17 cellular contexts compared by ENCODE assay signal in the genomic region with DNA sequence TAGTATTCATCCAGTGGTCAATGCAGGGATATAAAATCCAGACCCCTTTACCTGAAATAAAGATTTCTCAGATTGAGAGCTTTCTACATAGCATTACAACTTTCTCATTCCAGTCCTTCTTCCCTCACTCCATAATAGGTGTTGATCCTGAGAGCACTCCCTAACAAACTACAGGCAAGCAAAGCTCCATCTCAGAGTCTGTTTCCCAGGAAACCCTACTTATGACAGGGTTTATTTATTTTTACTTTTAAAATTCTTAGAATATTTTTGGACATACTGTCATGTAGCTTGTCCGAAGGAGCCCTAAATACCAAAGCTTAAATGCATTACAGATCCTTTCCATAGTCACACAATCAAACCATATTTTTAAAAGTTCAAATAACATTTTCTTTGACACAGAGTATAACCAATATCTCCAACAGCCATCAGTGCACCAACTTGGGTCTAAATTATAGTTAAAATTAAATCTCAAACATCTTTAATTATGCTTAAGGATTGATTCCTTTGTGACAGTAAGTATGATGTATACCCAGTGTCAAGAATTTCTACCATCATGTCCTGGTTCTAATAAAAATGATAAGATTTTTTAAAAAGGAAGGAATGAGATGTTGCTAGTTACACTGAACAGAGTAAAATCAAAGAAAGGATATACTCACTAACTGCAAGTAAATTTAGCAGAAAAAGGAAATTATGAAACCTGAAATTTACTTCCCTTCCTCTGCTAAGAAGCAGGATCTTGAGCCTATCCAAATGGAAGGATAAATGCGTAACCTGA.
"Had no signal": no experiment of that assay in that cellular context is flagged by ENCODE, and none has a peak within 500 bp of the region (broad histone marks: within the 10 kb centered on the region; RNA-seq: fewer than 3 reads in every experiment).

No MANE protein-coding gene starts in this region.

- H3K4me3 ChIP-seq: ascending aorta, mucosa of descending colon, prostate gland, right lobe of liver, spleen had no signal

- ATAC-seq: activated CD4-positive, alpha-beta T cell treated with anti-CD3 and anti-CD28 coated beads for 36 hours; activated CD8-positive, alpha-beta T cell treated with anti-CD3 and anti-CD28 coated beads, Interleukin-2, amount 10 ng/mL, durations not matched to agents 7 days and 5 days; effector memory CD8-positive, alpha-beta T cell; mucosa of descending colon; naive thymus-derived CD8-positive, alpha-beta T cell; right lobe of liver; stimulated activated naive B cell treated with anti-CD40 and anti-IgM and Interleukin-4, amounts not matched to agents 10 μg/mL and 1 μg/mL and 100 μg/mL, for 72 hours had no signal

- H3K36me3 Mint-ChIP-seq: naive thymus-derived CD8-positive, alpha-beta T cell; stimulated activated naive B cell treated with anti-CD40 and anti-IgM and Interleukin-4, amounts not matched to agents 10 μg/mL and 1 μg/mL and 100 μg/mL, for 72 hours had no signal

- H3K4me3 Mint-ChIP-seq: activated CD4-positive, alpha-beta T cell treated with anti-CD3 and anti-CD28 coated beads for 36 hours; activated CD8-positive, alpha-beta T cell treated with anti-CD3 and anti-CD28 coated beads, Interleukin-2, amount 10 ng/mL, durations not matched to agents 7 days and 5 days; activated T-helper 1 cell treated with anti-CD3 and anti-CD28 coated beads, Interleukin-12 subunit alpha, Interleukin-12 subunit beta, Interleukin-2, Interleukin-4 antibody, amounts not matched to agents 30 ng/mL and 10 ng/mL and 1 ng/mL, durations not matched to agents 14 hours and 24 hours and 36 hours; effector memory CD8-positive, alpha-beta T cell; immature natural killer cell; naive thymus-derived CD8-positive, alpha-beta T cell; stimulated activated naive B cell treated with anti-CD40 and anti-IgM and Interleukin-4, amounts not matched to agents 10 μg/mL and 1 μg/mL and 100 μg/mL, for 72 hours had no signal

- H3K27ac Mint-ChIP-seq: activated CD4-positive, alpha-beta T cell treated with anti-CD3 and anti-CD28 coated beads for 36 hours; activated CD8-positive, alpha-beta T cell treated with anti-CD3 and anti-CD28 coated beads, Interleukin-2, amount 10 ng/mL, durations not matched to agents 7 days and 5 days; activated T-helper 1 cell treated with anti-CD3 and anti-CD28 coated beads, Interleukin-12 subunit alpha, Interleukin-12 subunit beta, Interleukin-2, Interleukin-4 antibody, amounts not matched to agents 30 ng/mL and 10 ng/mL and 1 ng/mL, durations not matched to agents 14 hours and 24 hours and 36 hours; effector memory CD8-positive, alpha-beta T cell; immature natural killer cell; naive thymus-derived CD8-positive, alpha-beta T cell; stimulated activated naive B cell treated with anti-CD40 and anti-IgM and Interleukin-4, amounts not matched to agents 10 μg/mL and 1 μg/mL and 100 μg/mL, for 72 hours had no signal

- DNase-seq: activated CD4-positive, alpha-beta T cell treated with anti-CD3 and anti-CD28 coated beads for 36 hours; activated CD8-positive, alpha-beta T cell treated with anti-CD3 and anti-CD28 coated beads, Interleukin-2, amount 10 ng/mL, durations not matched to agents 7 days and 5 days; activated naive CD4-positive, alpha-beta T cell; cortex of kidney; effector memory CD8-positive, alpha-beta T cell; immature natural killer cell; mucosa of descending colon; naive thymus-derived CD8-positive, alpha-beta T cell; right lobe of liver; spleen; stimulated activated CD4-positive, alpha-beta T cell treated with anti-CD3 and anti-CD28 coated beads, Interleukin-1b, Interleukin-23, amount 100 ng/mL, for 48 hours; stimulated activated naive B cell treated with anti-CD40 and anti-IgM and Interleukin-4, amounts not matched to agents 10 μg/mL and 1 μg/mL and 100 μg/mL, for 72 hours; substantia nigra; WERI-Rb-1 had no signal

- H3K4me1 Mint-ChIP-seq: activated CD4-positive, alpha-beta T cell treated with anti-CD3 and anti-CD28 coated beads for 36 hours; immature natural killer cell; naive thymus-derived CD8-positive, alpha-beta T cell; stimulated activated naive B cell treated with anti-CD40 and anti-IgM and Interleukin-4, amounts not matched to agents 10 μg/mL and 1 μg/mL and 100 μg/mL, for 72 hours had no signal
